ENCODE assay signal across 8 cellular contexts in genomic region chr17:82494236-82495055, GRCh38. TPM values are rescaled to one million over a fixed set of nuclear protein-coding genes. Genes with fewer than 3 reads are reported as not detected.
A peak's percentile ranks its signal among the peaks of the same experiment; 100 is the strongest.
DNase-seq lines count a peak whose midpoint lies in the region; ATAC-seq and TF ChIP-seq lines count a peak whose summit lies in the region.

No MANE protein-coding gene starts in this region.

- H3K9me3 ChIP-seq in HUES6 (ENCODE audit: control insufficient read depth, insufficient read depth, low read depth, low read length) (no peaks in the 10 kb centered on the region), OCI-LY7 (ENCODE audit: low read length) (no peaks in the 10 kb centered on the region)

- H3K36me3 ChIP-seq in HUES6 (ENCODE audit: control insufficient read depth, insufficient read depth, low read length) (0 out of 2 replicates have a peak, but pooled peaks cover under 1% of the 10 kb centered on the region), OCI-LY7 (ENCODE audit: insufficient read depth, low read length) (peaks cover 1% of the 10 kb centered on the region; the same call in 1 of the 2 replicates)

- peaks cover 20% of the 10 kb centered on the region for H3K27me3 ChIP-seq in HUES6 (ENCODE audit: control insufficient read depth, insufficient read depth, low read length)

- CTCF ChIA-PET in OCI-LY7 (lab: Charles Lee; ENCODE audit: unreplicated experiment) = interaction anchor here (0.9 kb wide), 1 partner anchor 59 kb away, joined by 4 read pairs; no protein-coding TSS in a partner anchor

- no peaks in the 10 kb centered on the region for H3K79me2 ChIP-seq in OCI-LY7 (ENCODE audit: insufficient read depth, low read depth, low read length)

- intact Hi-C loops in OCI-LY7 (cut with micrococcal nuclease; ENCODE audit: unreplicated experiment) = loop anchor here (1.0 to 10.0 kb wide), 7 partner anchors 25 to 200 kb away; partner anchors contain the start of genes FOXK2, HEXD, NARF and OGFOD3

- peak overlapping the region; percentile 40 for H3K4me2 ChIP-seq in OCI-LY7 (ENCODE audit: low read length)

- no peaks in the 10 kb centered on the region for H3K9me2 ChIP-seq in OCI-LY7 (ENCODE audit: insufficient read depth, low read length)

- BruUV-seq in OCI-LY7 (replicated peaks; lab: Mats Ljungman, UMichigan) = TSS peak; percentile 91

- peak; percentile 67 for ATAC-seq in GM19463 (IDR thresholded peaks at IDR 0.05; ENCODE audit: unreplicated experiment)

- H3K27ac ChIP-seq in HUES6 (ENCODE audit: low read depth, low read length) = no peak overlapping the region
- H3K27ac ChIP-seq in OCI-LY7 (ENCODE audit: low read depth, low read length, poor library complexity, severe bottlenecking) = peak overlapping the region; percentile 54

- DNase-seq in CD1c-positive myeloid dendritic cell (ENCODE audit: extremely low spot score) (peak; percentile 89), OCI-LY7 (ENCODE audit: low spot score) (peak; percentile 91), epithelial cell of esophagus (ENCODE audit: low read depth) (peak; percentile 81), midbrain (lab: John Stamatoyannopoulos, UW) (peak; percentile 87)
- peak; percentile 99 for DNase-seq in activated CD8-positive, alpha-beta memory T cell treated with anti-CD3 and anti-CD28 coated beads, Interleukin-2, amount 50 U/mL, for 48 hours
- DNase-seq in stimulated activated CD8-positive, alpha-beta memory T cell treated with anti-CD3 and anti-CD28 coated beads, Interleukin-4, amount 100 ng/mL, for 1 hour (ENCODE audit: low read depth in 2 of 2, low spot score in 1 of 2) = peak; percentile 81 to 83

- H3K4me3 ChIP-seq in HUES6 (ENCODE audit: low read depth, low read length) (peak overlapping the region; percentile 50), OCI-LY7 (ENCODE audit: low read depth, low read length, poor library complexity, severe bottlenecking) (peak overlapping the region; percentile 38), epithelial cell of esophagus (ENCODE audit: low read length) (no peak overlapping the region)

- H3K4me1 ChIP-seq in HUES6 (ENCODE audit: control insufficient read depth, insufficient read depth, low read length) (peaks cover 16% of the 10 kb centered on the region; the same call in 1 of the 2 replicates), OCI-LY7 (ENCODE audit: insufficient read depth, low read length, poor library complexity, severe bottlenecking) (peaks cover 68% of the 10 kb centered on the region)

- peak; percentile 93 for TF ChIP-seq CTCF in OCI-LY7 (conservative IDR thresholded peaks at IDR 0.05; ENCODE audit: low read length)
- TF ChIP-seq CTCF in epithelial cell of esophagus (IDR thresholded peaks at IDR 0.05; ENCODE audit: insufficient read depth, low read depth, low read length, missing control alignments) = peak; percentile 72

- H2AFZ ChIP-seq in OCI-LY7 (ENCODE audit: low read length) = peak overlapping the region; percentile 13; the same call in 1 of the 2 replicates

- H4K20me1 ChIP-seq in OCI-LY7 (ENCODE audit: insufficient read depth, low read length) = no peaks in the 10 kb centered on the region

- POLR2A ChIA-PET in OCI-LY7 (lab: Charles Lee) = interaction anchor here (0.5 to 1.5 kb wide), 11 partner anchors 10 to 149 kb away, joined by 3 to 10 read pairs (median 4); no protein-coding TSS in a partner anchor

- H3K9ac ChIP-seq in HUES6 (ENCODE audit: low read length) = peak overlapping the region; percentile 24

RNA-seq across cellular contexts. Expression of gene FOXK2, which starts 25.1 kb away (rescaled TPM):
- 62.4 and 76.2 TPM in 2 replicates for total RNA-seq in OCI-LY7 (2014; rRNA removed; shearing (Covaris generic))
- 144 and 148 TPM in 2 replicates for total RNA-seq in OCI-LY7 (2022)

RNA-seq across cellular contexts. Expression of gene NARF, which starts 35.9 kb away (rescaled TPM):
- total RNA-seq in OCI-LY7 (2014; rRNA removed; shearing (Covaris generic)) = 75.0 and 82.5 TPM in 2 replicates
- 148 and 151 TPM in 2 replicates for total RNA-seq in OCI-LY7 (2022)

RNA-seq across cellular contexts. Expression of gene CYBC1, which starts 43.9 kb away (rescaled TPM):
- total RNA-seq in OCI-LY7 (2014; rRNA removed; shearing (Covaris generic)) = 424 and 470 TPM in 2 replicates
- total RNA-seq in OCI-LY7 (2022) = 679 and 701 TPM in 2 replicates
